Comparison of ENCODE assay signal across 8 cellular contexts in the genomic region with DNA sequence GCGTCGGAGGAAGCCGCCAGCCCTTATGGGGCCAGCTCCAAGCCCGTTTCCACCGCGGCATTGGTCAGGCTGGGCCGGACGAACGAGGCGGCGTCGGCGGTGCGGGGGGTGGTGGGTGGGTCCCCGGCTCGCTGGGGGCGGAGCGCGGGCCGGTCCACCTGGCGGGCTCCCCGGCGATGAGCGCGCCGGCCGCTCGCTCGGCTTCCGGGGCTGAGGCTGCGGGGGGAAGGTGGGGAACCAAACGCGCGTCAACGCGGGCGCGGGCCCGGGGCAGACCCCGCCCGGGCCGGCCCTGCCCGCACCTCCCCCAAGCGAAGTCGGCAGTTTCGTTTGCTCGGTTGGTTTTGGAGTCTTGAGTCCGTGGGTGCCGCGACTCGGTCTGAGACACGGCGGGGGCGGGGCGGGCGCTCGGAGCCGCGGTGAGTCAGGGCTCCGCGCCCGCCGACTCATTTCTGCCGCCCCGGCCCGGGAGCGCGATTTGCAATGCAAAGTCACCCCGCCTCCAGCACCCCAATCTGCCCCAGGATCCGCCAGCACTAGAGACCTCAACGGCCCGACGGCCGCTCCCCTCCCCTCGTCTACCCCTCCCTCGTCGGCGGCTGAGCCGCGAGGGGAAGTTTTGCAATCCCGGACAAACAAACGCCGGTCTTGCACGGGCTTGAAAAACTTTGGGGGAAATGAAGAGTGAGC. TPM values are rescaled to one million over a fixed set of nuclear protein-coding genes. Genes with fewer than 3 reads are reported as not detected.
DNase-seq lines count a peak whose midpoint lies in the region; ATAC-seq and TF ChIP-seq lines count a peak whose summit lies in the region.

No MANE protein-coding gene starts in this region.

- no peaks in the 10 kb centered on the region for H3K36me3 ChIP-seq in DOHH2 (ENCODE audit: control insufficient read depth, low read length)
- H3K36me3 ChIP-seq in right atrium auricular region = no peaks in the 10 kb centered on the region
- no peaks in the 10 kb centered on the region for H3K36me3 ChIP-seq in gastrocnemius medialis

- ATAC-seq in gastrocnemius medialis = no peak
- no peak for ATAC-seq in GM18519 (IDR thresholded peaks at IDR 0.05; ENCODE audit: low FRiP score, unreplicated experiment)
- no peak for ATAC-seq in HG03159 (IDR thresholded peaks at IDR 0.05; ENCODE audit: unreplicated experiment)

- H3K4me2 ChIP-seq in DOHH2 (ENCODE audit: low read length) = peak overlapping the region; percentile 51

- H3K9me3 ChIP-seq in DOHH2 (ENCODE audit: control insufficient read depth, insufficient read depth, low read length) (no peaks in the 10 kb centered on the region), right atrium auricular region (no peaks in the 10 kb centered on the region), gastrocnemius medialis (no peaks in the 10 kb centered on the region)

- no peak for TF ChIP-seq POLR2A in gastrocnemius medialis (IDR thresholded peaks at IDR 0.05)

- H3K4me3 ChIP-seq in DOHH2 (ENCODE audit: low read length) (peak overlapping the region; percentile 46), right atrium auricular region (peak overlapping the region; percentile 36 to 52), gastrocnemius medialis (peak overlapping the region; percentile 34 to 41 (median 38))

- DNase-seq in NOMO-1 (lab: John Stamatoyannopoulos, UW; ENCODE audit: unreplicated experiment in 2 of 2) (peak; percentile 81 to 89), activated gamma-delta T cell treated with Interleukin-2 at 50 U/mL for 16 hours (peak; percentile 38), right atrium auricular region (ENCODE audit: low spot score) (peak; percentile 59), gastrocnemius medialis (no peak), GOT3 (lab: John Stamatoyannopoulos, UW) (no peak)

- in situ Hi-C loops in gastrocnemius medialis (cut with MboI; ENCODE audit: low sequenced_read_pairs in 4 of 4) = no loop called here

- H3K79me2 ChIP-seq in DOHH2 (ENCODE audit: control insufficient read depth, low read length) = no peaks in the 10 kb centered on the region

- H4K20me1 ChIP-seq in DOHH2 (ENCODE audit: control insufficient read depth, insufficient read depth, low read depth, low read length) = no peaks in the 10 kb centered on the region

- no peak for TF ChIP-seq CTCF in DOHH2 (IDR thresholded peaks at IDR 0.05; ENCODE audit: low read depth, low read length, poor library complexity, severe bottlenecking)
- TF ChIP-seq CTCF in right atrium auricular region (IDR thresholded peaks at IDR 0.05) = no peak
- TF ChIP-seq CTCF in gastrocnemius medialis (IDR thresholded peaks at IDR 0.05 in 4 of 5, conservative IDR thresholded peaks at IDR 0.05 in 1 of 5) = no peak

- H3F3A ChIP-seq in DOHH2 (ENCODE audit: control insufficient read depth, insufficient read depth) = peaks cover 3% of the 10 kb centered on the region; the same call in 1 of the 2 replicates

- intact Hi-C loops in gastrocnemius medialis (cut with DNase I; ENCODE audit: low total_unique reads) = no loop called here

- no peaks in the 10 kb centered on the region for H3K9me2 ChIP-seq in DOHH2 (replicated peaks; ENCODE audit: control insufficient read depth, low read length)

- no peak overlapping the region for H3K27ac ChIP-seq in DOHH2 (ENCODE audit: low read depth, low read length)
- no peak overlapping the region for H3K27ac ChIP-seq in right atrium auricular region
- no peak overlapping the region for H3K27ac ChIP-seq in gastrocnemius medialis

- H3K4me1 ChIP-seq in DOHH2 (ENCODE audit: control insufficient read depth, low read length) (peaks cover 21% of the 10 kb centered on the region), right atrium auricular region (peaks cover 0 to 31% of the 10 kb centered on the region in 2 donors), gastrocnemius medialis (no peaks in the 10 kb centered on the region)

- peaks cover 10% of the 10 kb centered on the region for H3K27me3 ChIP-seq in DOHH2 (ENCODE audit: control insufficient read depth, low read length)
- peaks cover 9 to 30% of the 10 kb centered on the region in 2 donors for H3K27me3 ChIP-seq in right atrium auricular region
- peaks cover 37 to 52% (median 44%) of the 10 kb centered on the region in 3 donors for H3K27me3 ChIP-seq in gastrocnemius medialis

RNA-seq across cellular contexts. Expression of gene ASCL2, which starts 1.3 kb away (rescaled TPM):
- under 1 TPM in 1 of 2 donors, not detected in 1; 0.51 TPM for total RNA-seq in right atrium auricular region
- not detected for total RNA-seq in gastrocnemius medialis

RNA-seq across cellular contexts. Expression of gene C11orf21, which starts 32.7 kb away (rescaled TPM):
- total RNA-seq in right atrium auricular region = 10 to 100 TPM in 1 of 2 donors, 1 to 10 TPM in 1; 1.4 to 11.9 TPM
- total RNA-seq in gastrocnemius medialis = under 1 TPM in 1 of 4 donors, not detected in 3; 0.10 TPM

RNA-seq across cellular contexts. Expression of gene TSPAN32, which starts 32.8 kb away (rescaled TPM):
- total RNA-seq in right atrium auricular region (10 to 100 TPM in 1 of 2 donors, 1 to 10 TPM in 1; 2.6 to 15.2 TPM), gastrocnemius medialis (not detected)

Comparison
In these comparisons a context has a peak if more than half of its experiments do, and no peak if none do; other contexts are left out.
1. DNase-seq: peak in NOMO-1 (2 of 2), activated gamma-delta T cell treated with Interleukin-2 at 50 U/mL for 16 hours (single experiment) and right atrium auricular region (single experiment); none in gastrocnemius medialis (0 of 2) and GOT3 (single experiment).
2. Peak in every context shown above with its lines, with median percentiles within 50 percentile points of each other: H3K4me3 ChIP-seq.